ENCODE assay signal across 8 cellular contexts in the genomic region with DNA sequence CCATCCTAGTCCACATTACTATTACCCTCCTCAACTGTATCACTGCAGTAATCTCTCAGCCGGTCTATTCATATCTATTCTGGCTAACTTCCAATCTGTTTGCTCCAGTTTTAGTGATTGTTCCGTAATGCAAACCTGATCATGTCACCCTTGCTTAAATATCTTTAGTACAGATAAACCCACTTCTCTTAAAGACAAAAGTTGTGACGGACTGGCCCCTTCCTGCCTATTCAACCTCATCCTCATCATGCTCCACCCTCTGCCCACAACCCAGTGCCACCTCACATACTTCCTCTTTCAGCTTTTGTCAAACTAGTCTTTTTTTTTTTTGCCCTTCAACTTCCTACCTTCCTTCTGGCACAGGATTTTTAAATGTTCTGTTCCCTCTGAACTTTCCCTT. TPM values are rescaled to one million over a fixed set of nuclear protein-coding genes. Genes with fewer than 3 reads are reported as not detected.
DNase-seq lines count a peak whose midpoint lies in the region; ATAC-seq, FAIRE-seq and TF ChIP-seq lines count a peak whose summit lies in the region.

No MANE protein-coding gene starts in this region.

- H3K4me2 ChIP-seq in K562 (ENCODE audit: insufficient read depth, low read length) (no peak overlapping the region), smooth muscle cell (no peak overlapping the region), osteoblast (ENCODE audit: insufficient read depth, low read length) (no peak overlapping the region)

- no peak overlapping the region for H3K9ac ChIP-seq in K562 (ENCODE audit: insufficient read depth in 1 of 2, low read depth in 2 of 2, low read length in 2 of 2)
- H3K9ac ChIP-seq in smooth muscle cell (ENCODE audit: low read depth) = no peak overlapping the region

- H3K4me3 ChIP-seq in K562 (no peak overlapping the region), smooth muscle cell (no peak overlapping the region), osteoblast (ENCODE audit: insufficient read depth, low read length) (no peak overlapping the region)

- CTCF ChIA-PET in K562 (lab: Yijun Ruan, JAX; ENCODE audit: low intra/inter-chr PET ratio) = no interaction called here

- H3K79me2 ChIP-seq in K562 (ENCODE audit: control insufficient read depth, insufficient read depth, low read length) = no peaks in the 10 kb centered on the region
- no peaks in the 10 kb centered on the region for H3K79me2 ChIP-seq in smooth muscle cell (ENCODE audit: low read depth)
- no peaks in the 10 kb centered on the region for H3K79me2 ChIP-seq in osteoblast (ENCODE audit: insufficient read depth, low read length)

- ATAC-seq in GM18867 (IDR thresholded peaks at IDR 0.05; ENCODE audit: unreplicated experiment) (peak; percentile 69), K562 (no peak)

- no peak for TF ChIP-seq EP300 in K562 (IDR thresholded peaks at IDR 0.05; ENCODE audit: low read length)

- TF ChIP-seq CTCF in K562 (IDR thresholded peaks at IDR 0.05 in 2 of 3, conservative IDR thresholded peaks at IDR 0.05 in 1 of 3; ENCODE audit: insufficient read depth in 2 of 3, low read depth in 1 of 3, low read length in 3 of 3) (no peak), smooth muscle cell (IDR thresholded peaks at IDR 0.05; ENCODE audit: borderline replicate concordance, insufficient read depth, poor library complexity, severe bottlenecking) (no peak), osteoblast (IDR thresholded peaks at IDR 0.05; ENCODE audit: extremely low read depth, low read depth, low read length) (no peak)

- H2AFZ ChIP-seq in K562 (ENCODE audit: low read depth, low read length) (no peak overlapping the region), smooth muscle cell (ENCODE audit: low read depth) (no peak overlapping the region), osteoblast (ENCODE audit: low read length) (no peak overlapping the region)

- POLR2A ChIA-PET in K562 (lab: Yijun Ruan, JAX) = interaction anchor here (0.6 kb wide), 1 partner anchor 27 kb away, joined by 3 read pairs; no protein-coding TSS in a partner anchor

- intact Hi-C loops in K562 (cut with micrococcal nuclease) = no loop called here

- FAIRE-seq in K562 (lab: Jason Lieb, UNC) = no peak

- H3K36me3 ChIP-seq in K562 (ENCODE audit: control insufficient read depth, insufficient read depth, low read length) (peaks cover 33% of the 10 kb centered on the region; the same call in 2 of the 3 replicates), smooth muscle cell (ENCODE audit: low read depth) (no peaks in the 10 kb centered on the region), osteoblast (ENCODE audit: insufficient read depth, low read length) (peaks cover 15% of the 10 kb centered on the region)

- TF ChIP-seq RAD21 in K562 (CRISPR knock-in tag; conservative IDR thresholded peaks at IDR 0.05 in 1 of 2, IDR thresholded peaks at IDR 0.05 in 1 of 2) = no peak

- TF ChIP-seq POLR2A in K562 (conservative IDR thresholded peaks at IDR 0.05) = no peak

- no peaks in the 10 kb centered on the region for H3K27me3 ChIP-seq in K562 (ENCODE audit: control insufficient read depth in 2 of 2, insufficient read depth in 2 of 2, low read length in 2 of 2)
- no peaks in the 10 kb centered on the region for H3K27me3 ChIP-seq in smooth muscle cell (ENCODE audit: low read depth)
- no peaks in the 10 kb centered on the region for H3K27me3 ChIP-seq in osteoblast (ENCODE audit: insufficient read depth, low read length)

- in situ Hi-C loops in K562 (cut with MboI) = no loop called here

- no TSS peak for BruUV-seq in K562 (replicated peaks; lab: Mats Ljungman, UMichigan)

- no peaks in the 10 kb centered on the region; the same call in 1 of the 2 replicates for H4K20me1 ChIP-seq in K562 (replicated peaks; ENCODE audit: control insufficient read depth, insufficient read depth, low read length)
- no peaks in the 10 kb centered on the region for H4K20me1 ChIP-seq in smooth muscle cell (ENCODE audit: low read depth)
- H4K20me1 ChIP-seq in osteoblast (ENCODE audit: insufficient read depth, low read length) = no peaks in the 10 kb centered on the region

- H3K9me1 ChIP-seq in K562 (ENCODE audit: control insufficient read depth, insufficient read depth, low read length) = no peaks in the 10 kb centered on the region

- H3F3A ChIP-seq in smooth muscle cell (ENCODE audit: low read depth) = no peaks in the 10 kb centered on the region

- H3K4me1 ChIP-seq in K562 (replicated peaks in 1 of 2; ENCODE audit: control insufficient read depth in 2 of 2, insufficient read depth in 2 of 2, low read length in 2 of 2) (peaks cover 2 to 19% of the 10 kb centered on the region in 2 experiments; a peak in 3 of 5 replicates), smooth muscle cell (ENCODE audit: low read depth) (no peaks in the 10 kb centered on the region), osteoblast (ENCODE audit: insufficient read depth, low read length) (peaks cover 25% of the 10 kb centered on the region)

- DNase-seq in T follicular helper cell (ENCODE audit: low read depth) (peak; percentile 65), K562 (ENCODE audit: extremely low read depth in 1 of 4, low spot score in 3 of 4) (no peak), smooth muscle cell (lab: John Stamatoyannopoulos, UW; ENCODE audit: unreplicated experiment) (no peak), NCI-H2029 treated with DMSO at 0.1 percent for 48 hours (lab: John Stamatoyannopoulos, UW) (no peak), osteoblast (ENCODE audit: insufficient read length, low spot score, missing footprints) (no peak), NCI-H748 (lab: John Stamatoyannopoulos, UW; ENCODE audit: unreplicated experiment) (no peak)
- DNase-seq in stimulated activated CD4-positive, alpha-beta T cell treated with anti-CD3 and anti-CD28 coated beads, Interleukin-1b, Interleukin-23, amount 100 ng/mL, for 48 hours = peak; percentile 60

- WGBS in K562 (ENCODE audit: insufficient coverage, low coverage, missing lambda C conversion rate) = 54% methylated on average over 3 of the region's 3 CpGs
- 91% methylated on average over 3 of the region's 3 CpGs for WGBS in smooth muscle cell (ENCODE audit: low lambda C conversion rate)

- no peak overlapping the region for H3K27ac ChIP-seq in K562 (ENCODE audit: extremely low read depth, low read depth, low read length)
- H3K27ac ChIP-seq in smooth muscle cell (ENCODE audit: low read depth) = no peak overlapping the region
- no peak overlapping the region for H3K27ac ChIP-seq in osteoblast (ENCODE audit: low read depth, low read length)

- H3K9me3 ChIP-seq in K562 (replicated peaks; ENCODE audit: control insufficient read depth, insufficient read depth, low read depth, low read length) (no peaks in the 10 kb centered on the region), smooth muscle cell (replicated peaks; ENCODE audit: low read depth) (no peaks in the 10 kb centered on the region), osteoblast (ENCODE audit: low read depth, low read length) (no peaks in the 10 kb centered on the region)

RNA-seq across cellular contexts. Expression of gene C1orf162, which starts 2.8 kb away (rescaled TPM):
- 2.9 and 9.0 TPM in 2 replicates for total RNA-seq in K562 (2011; cell fraction: chromatin; rRNA removed; ENCODE audit: low replicate concordance)
- total RNA-seq in K562 (2011; cell fraction: nucleolus; rRNA removed) = 1.2 and 3.2 TPM in 2 replicates
- total RNA-seq in K562 (2011; cell fraction: nucleoplasm; rRNA removed) = 4.1 and 4.7 TPM in 2 replicates
- 0.45 and 0.65 TPM in 2 replicates for total RNA-seq in K562 (2014; rRNA removed)
- total RNA-seq in K562 (2014; rRNA removed; fragmentation: Illumina TruSeq; extraction: Trizol) = 0.99 and 1.1 TPM in 2 replicates
- 0.90 and 1.3 TPM in 2 replicates for total RNA-seq in K562 (2015; rRNA removed; fragmentation: Illumina TruSeq; extraction: Trizol)
- total RNA-seq in K562 (2021) = 0.72 and 1.2 TPM in 2 replicates
- 2.7 and 4.2 TPM in 2 replicates for polyA plus RNA-seq in K562 (2011; rRNA removed)
- 0.91 and 2.6 TPM in 2 replicates for polyA plus RNA-seq in K562 (2011; cell fraction: cytosol; rRNA removed)
- 14.7 and 27.0 TPM in 2 replicates for polyA plus RNA-seq in K562 (2011; cell fraction: nucleus; rRNA removed)
- polyA plus RNA-seq in K562 (2012) = 0.95 and 2.6 TPM in 2 replicates
- 1.7 and 1.9 TPM in 2 replicates for polyA plus RNA-seq in K562 (2014; fragmentation: Illumina TruSeq; extraction: Trizol)
- under 1 TPM; 0.48 to 0.76 TPM for polyA plus RNA-seq in K562 (2014; fragmentation: Nextera tagmentation; extraction: Ambion mirVana)
- 1.3 and 1.8 TPM in 2 replicates for polyA plus RNA-seq in K562 (2014; rRNA removed)
- 1.2 and 3.8 TPM in 2 replicates for polyA minus RNA-seq in K562 (2011; rRNA and poly(A)+ RNA removed)
- polyA minus RNA-seq in K562 (2011; cell fraction: cytosol; rRNA and poly(A)+ RNA removed) = 1.0 TPM in 1 of 2 replicates, not detected in the other
- 2.3 and 4.9 TPM in 2 replicates for polyA minus RNA-seq in K562 (2011; cell fraction: nucleus; rRNA and poly(A)+ RNA removed)
- total RNA-seq in smooth muscle cell = 0.13 TPM in 1 of 2 replicates, not detected in the other
- polyA plus RNA-seq in smooth muscle cell = 0.42 TPM in 1 of 2 replicates, not detected in the other
- 0.29 and 0.36 TPM in 2 replicates for total RNA-seq in osteoblast

RNA-seq across cellular contexts. Expression of gene ATP5PB, which starts 21.7 kb away (rescaled TPM):
- total RNA-seq in K562 (2011; cell fraction: chromatin; rRNA removed; ENCODE audit: low replicate concordance) = 30.9 and 50.4 TPM in 2 replicates
- 36.7 and 51.9 TPM in 2 replicates for total RNA-seq in K562 (2011; cell fraction: nucleolus; rRNA removed)
- 51.1 and 70.5 TPM in 2 replicates for total RNA-seq in K562 (2011; cell fraction: nucleoplasm; rRNA removed)
- total RNA-seq in K562 (2014; rRNA removed) (727 and 890 TPM in 2 replicates), K562 (2014; rRNA removed; fragmentation: Illumina TruSeq; extraction: Trizol) (1,061 and 1,110 TPM in 2 replicates), K562 (2015; rRNA removed; fragmentation: Illumina TruSeq; extraction: Trizol) (1,044 and 1,100 TPM in 2 replicates), K562 (2021) (651 and 736 TPM in 2 replicates), smooth muscle cell (289 and 350 TPM in 2 replicates), osteoblast (203 and 272 TPM in 2 replicates)
- polyA plus RNA-seq in K562 (2011; rRNA removed) (1,020 and 1,271 TPM in 2 replicates), K562 (2014; fragmentation: Illumina TruSeq; extraction: Trizol) (896 and 1,028 TPM in 2 replicates), K562 (2014; fragmentation: Nextera tagmentation; extraction: Ambion mirVana) (1,000 to 10,000 TPM; 2,499 to 2,735 TPM), K562 (2014; rRNA removed) (1,033 and 1,042 TPM in 2 replicates), smooth muscle cell (272 and 296 TPM in 2 replicates)
- polyA plus RNA-seq in K562 (2011; cell fraction: cytosol; rRNA removed) = 438 and 690 TPM in 2 replicates
- polyA plus RNA-seq in K562 (2011; cell fraction: nucleus; rRNA removed) = 132 and 238 TPM in 2 replicates
- polyA plus RNA-seq in K562 (2012) = 643 and 784 TPM in 2 replicates
- 658 and 670 TPM in 2 replicates for polyA minus RNA-seq in K562 (2011; rRNA and poly(A)+ RNA removed)
- polyA minus RNA-seq in K562 (2011; cell fraction: cytosol; rRNA and poly(A)+ RNA removed) = 238 and 250 TPM in 2 replicates
- polyA minus RNA-seq in K562 (2011; cell fraction: nucleus; rRNA and poly(A)+ RNA removed) = 15.9 and 51.3 TPM in 2 replicates

RNA-seq across cellular contexts. Expression of gene WDR77, which starts 22.0 kb away (rescaled TPM):
- 55.5 and 146 TPM in 2 replicates for total RNA-seq in K562 (2011; cell fraction: chromatin; rRNA removed; ENCODE audit: low replicate concordance)
- total RNA-seq in K562 (2011; cell fraction: nucleolus; rRNA removed) = 105 and 113 TPM in 2 replicates
- total RNA-seq in K562 (2011; cell fraction: nucleoplasm; rRNA removed) = 67.2 and 95.3 TPM in 2 replicates
- 68.1 and 89.8 TPM in 2 replicates for total RNA-seq in K562 (2014; rRNA removed)
- 72.4 and 78.5 TPM in 2 replicates for total RNA-seq in K562 (2014; rRNA removed; fragmentation: Illumina TruSeq; extraction: Trizol)
- total RNA-seq in K562 (2015; rRNA removed; fragmentation: Illumina TruSeq; extraction: Trizol) = 74.2 and 75.3 TPM in 2 replicates
- total RNA-seq in K562 (2021) = 92.3 and 94.4 TPM in 2 replicates
- 160 and 174 TPM in 2 replicates for polyA plus RNA-seq in K562 (2011; rRNA removed)
- polyA plus RNA-seq in K562 (2011; cell fraction: cytosol; rRNA removed) = 141 and 162 TPM in 2 replicates
- 336 and 420 TPM in 2 replicates for polyA plus RNA-seq in K562 (2011; cell fraction: nucleus; rRNA removed)
- 49.8 and 86.5 TPM in 2 replicates for polyA plus RNA-seq in K562 (2012)
- polyA plus RNA-seq in K562 (2014; fragmentation: Illumina TruSeq; extraction: Trizol) = 101 and 116 TPM in 2 replicates
- 10 to 100 TPM; 20.6 to 31.0 TPM for polyA plus RNA-seq in K562 (2014; fragmentation: Nextera tagmentation; extraction: Ambion mirVana)
- polyA plus RNA-seq in K562 (2014; rRNA removed) = 68.3 and 76.3 TPM in 2 replicates
- 97.4 and 135 TPM in 2 replicates for polyA minus RNA-seq in K562 (2011; rRNA and poly(A)+ RNA removed)
- 54.2 and 76.3 TPM in 2 replicates for polyA minus RNA-seq in K562 (2011; cell fraction: cytosol; rRNA and poly(A)+ RNA removed)
- 42.7 and 50.2 TPM in 2 replicates for polyA minus RNA-seq in K562 (2011; cell fraction: nucleus; rRNA and poly(A)+ RNA removed)
- total RNA-seq in smooth muscle cell = 22.5 and 43.3 TPM in 2 replicates
- 35.0 and 36.7 TPM in 2 replicates for polyA plus RNA-seq in smooth muscle cell
- 29.7 and 33.3 TPM in 2 replicates for total RNA-seq in osteoblast

RNA-seq across cellular contexts. Expression of gene ADORA3, which starts 32.4 kb away (rescaled TPM):
- total RNA-seq in K562 (2011; cell fraction: chromatin; rRNA removed; ENCODE audit: low replicate concordance) = not detected in 2 replicates
- not detected in 2 replicates for total RNA-seq in K562 (2011; cell fraction: nucleolus; rRNA removed)
- total RNA-seq in K562 (2011; cell fraction: nucleoplasm; rRNA removed) = not detected in 2 replicates
- 0.08 TPM in 1 of 2 replicates, not detected in the other for total RNA-seq in K562 (2014; rRNA removed)
- 0.26 TPM in 1 of 2 replicates, not detected in the other for total RNA-seq in K562 (2014; rRNA removed; fragmentation: Illumina TruSeq; extraction: Trizol)
- 0.19 and 0.33 TPM in 2 replicates for total RNA-seq in K562 (2015; rRNA removed; fragmentation: Illumina TruSeq; extraction: Trizol)
- not detected in 2 replicates for total RNA-seq in K562 (2021)
- 0.13 and 0.19 TPM in 2 replicates for polyA plus RNA-seq in K562 (2011; rRNA removed)
- polyA plus RNA-seq in K562 (2011; cell fraction: cytosol; rRNA removed) = 0.04 and 0.09 TPM in 2 replicates
- polyA plus RNA-seq in K562 (2011; cell fraction: nucleus; rRNA removed) = 0.18 TPM in 1 of 2 replicates, not detected in the other
- 0.43 and 0.48 TPM in 2 replicates for polyA plus RNA-seq in K562 (2012)
- 0.12 TPM in 2 replicates for polyA plus RNA-seq in K562 (2014; fragmentation: Illumina TruSeq; extraction: Trizol)
- polyA plus RNA-seq in K562 (2014; fragmentation: Nextera tagmentation; extraction: Ambion mirVana) = under 1 TPM; 0.20 to 0.35 TPM
- polyA plus RNA-seq in K562 (2014; rRNA removed) = 0.09 TPM in 1 of 2 replicates, not detected in the other
- polyA minus RNA-seq in K562 (2011; rRNA and poly(A)+ RNA removed) = 0.35 TPM in 1 of 2 replicates, not detected in the other
- not detected in 2 replicates for polyA minus RNA-seq in K562 (2011; cell fraction: cytosol; rRNA and poly(A)+ RNA removed)
- not detected in 2 replicates for polyA minus RNA-seq in K562 (2011; cell fraction: nucleus; rRNA and poly(A)+ RNA removed)
- not detected in 2 replicates for total RNA-seq in smooth muscle cell
- 0.14 TPM in 1 of 2 replicates, not detected in the other for polyA plus RNA-seq in smooth muscle cell
- not detected in 2 replicates for total RNA-seq in osteoblast

RNA-seq across cellular contexts. Expression of gene TMIGD3, which starts 32.4 kb away (rescaled TPM):
- total RNA-seq in K562 (2011; cell fraction: chromatin; rRNA removed; ENCODE audit: low replicate concordance) = not detected in 2 replicates
- not detected in 2 replicates for total RNA-seq in K562 (2011; cell fraction: nucleolus; rRNA removed)
- not detected in 2 replicates for total RNA-seq in K562 (2011; cell fraction: nucleoplasm; rRNA removed)
- total RNA-seq in K562 (2014; rRNA removed) (not detected in 2 replicates), K562 (2014; rRNA removed; fragmentation: Illumina TruSeq; extraction: Trizol) (not detected in 2 replicates), K562 (2015; rRNA removed; fragmentation: Illumina TruSeq; extraction: Trizol) (0.11 TPM in 1 of 2 replicates, not detected in the other), K562 (2021) (0.13 TPM in 1 of 2 replicates, not detected in the other), smooth muscle cell (not detected in 2 replicates), osteoblast (0.29 TPM in 1 of 2 replicates, not detected in the other)
- polyA plus RNA-seq in K562 (2011; rRNA removed) (not detected in 2 replicates), K562 (2014; fragmentation: Illumina TruSeq; extraction: Trizol) (not detected in 2 replicates), K562 (2014; fragmentation: Nextera tagmentation; extraction: Ambion mirVana) (under 1 TPM in 1 of 2 experiments, not detected in 1; 0.11 TPM), K562 (2014; rRNA removed) (not detected in 2 replicates), smooth muscle cell (not detected in 2 replicates)
- not detected in 2 replicates for polyA plus RNA-seq in K562 (2011; cell fraction: cytosol; rRNA removed)
- not detected in 2 replicates for polyA plus RNA-seq in K562 (2011; cell fraction: nucleus; rRNA removed)
- not detected in 2 replicates for polyA plus RNA-seq in K562 (2012)
- not detected in 2 replicates for polyA minus RNA-seq in K562 (2011; rRNA and poly(A)+ RNA removed)
- polyA minus RNA-seq in K562 (2011; cell fraction: cytosol; rRNA and poly(A)+ RNA removed) = not detected in 2 replicates
- not detected in 2 replicates for polyA minus RNA-seq in K562 (2011; cell fraction: nucleus; rRNA and poly(A)+ RNA removed)

Comparison
In these comparisons a context has a peak if more than half of its experiments do, and no peak if none do; other contexts are left out.
1. DNase-seq: peak in T follicular helper cell (single experiment) and stimulated activated CD4-positive, alpha-beta T cell treated with anti-CD3 and anti-CD28 coated beads, Interleukin-1b, Interleukin-23, amount 100 ng/mL, for 48 hours (single experiment); none in K562 (0 of 4), smooth muscle cell (single experiment), NCI-H2029 treated with DMSO at 0.1 percent for 48 hours (single experiment), osteoblast (single experiment) and NCI-H748 (single experiment).